In genomic region chr4:82372874-82373815, GRCh38 we compare ENCODE assay signal across 8 cellular contexts. TPM values are rescaled to one million over a fixed set of nuclear protein-coding genes. Genes with fewer than 3 reads are reported as not detected.
DNase-seq lines count a peak whose midpoint lies in the region; ATAC-seq and TF ChIP-seq lines count a peak whose summit lies in the region.

No MANE protein-coding gene starts in this region.

- DNase-seq in GM10266 (ENCODE audit: extremely low spot score) (peak; percentile 72), NCI-H1048 (lab: John Stamatoyannopoulos, UW) (peak; percentile 77), SW480 (ENCODE audit: low spot score) (peak; percentile 77), adrenal gland (peak; percentile 75 to 89 (median 82)), right atrium auricular region (ENCODE audit: low spot score) (peak; percentile 69), putamen (ENCODE audit: low spot score) (peak; percentile 57), uterus (peak; percentile 71 to 72)

- H3K27ac ChIP-seq in adrenal gland (peak overlapping the region; percentile 93 to 100 (median 99)), right atrium auricular region (peak overlapping the region; percentile 100), uterus (peak overlapping the region; percentile 98 to 99)

- H3K27me3 ChIP-seq in adrenal gland, result no peaks in the 10 kb centered on the region
- no peaks in the 10 kb centered on the region for H3K27me3 ChIP-seq in right atrium auricular region
- no peaks in the 10 kb centered on the region for H3K27me3 ChIP-seq in uterus

- H3K36me3 ChIP-seq in adrenal gland (replicated peaks in 1 of 2) (peaks cover 0 to 5% of the 10 kb centered on the region in 2 donors), right atrium auricular region (peaks cover 3% of the 10 kb centered on the region), uterus (no peaks in the 10 kb centered on the region)

- TF ChIP-seq CTCF in GM10266 (IDR thresholded peaks at IDR 0.05; ENCODE audit: control insufficient read depth, insufficient read depth, low read depth, missing control alignments), result no peak
- TF ChIP-seq CTCF in adrenal gland (IDR thresholded peaks at IDR 0.05), result no peak
- TF ChIP-seq CTCF in right atrium auricular region (IDR thresholded peaks at IDR 0.05), result no peak
- no peak for TF ChIP-seq CTCF in uterus (IDR thresholded peaks at IDR 0.05)

- H3K4me1 ChIP-seq in adrenal gland (replicated peaks in 1 of 2) (peaks cover 28 to 55% of the 10 kb centered on the region in 2 donors), right atrium auricular region (peaks cover 0 to 60% of the 10 kb centered on the region in 2 donors), uterus (peaks cover 5 to 9% of the 10 kb centered on the region in 2 donors)

- H3K4me3 ChIP-seq in adrenal gland (peak overlapping the region; percentile 33 to 86 (median 82)), right atrium auricular region (peak overlapping the region; percentile 99), uterus (peak overlapping the region; percentile 90 to 96)

- intact Hi-C loops in adrenal gland (cut with DNase I), result loop anchor here in 1 of 2 donors (5.0 kb wide), 1 partner anchor 54 kb away; no protein-coding TSS in a partner anchor
- intact Hi-C loops in uterus (cut with DNase I; ENCODE audit: low total_unique reads), result no loop called here

- 0 to 1% (median 1%) methylated on average over 32 to 75 of the region's 75 CpGs for WGBS in adrenal gland, 4 donors

- peak; percentile 26 for ATAC-seq in HG02610 (IDR thresholded peaks at IDR 0.05; ENCODE audit: unreplicated experiment)

- TF ChIP-seq POLR2A in adrenal gland (IDR thresholded peaks at IDR 0.05) (peak in 1 of 2 donors; percentile 9), uterus (IDR thresholded peaks at IDR 0.05) (no peak)

- no peaks in the 10 kb centered on the region for H3K9me3 ChIP-seq in adrenal gland (replicated peaks in 1 of 3)
- H3K9me3 ChIP-seq in right atrium auricular region, result no peaks in the 10 kb centered on the region
- no peaks in the 10 kb centered on the region for H3K9me3 ChIP-seq in uterus

RNA-seq across cellular contexts. Expression of gene HNRNPD, which starts 0.6 kb away (rescaled TPM):
- total RNA-seq in adrenal gland, result 100 to 1,000 TPM in 4 of 8 donors, 10 to 100 TPM in 4; 32.2 to 158 (median 79.2) TPM
- 100 to 1,000 TPM; 117 to 430 (median 138) TPM for polyA plus RNA-seq in adrenal gland
- 10 to 100 TPM; 45.7 to 48.7 TPM for total RNA-seq in right atrium auricular region
- total RNA-seq in uterus, result 100 to 1,000 TPM in 2 of 4 donors, 10 to 100 TPM in 2; 48.7 to 220 (median 102) TPM

RNA-seq across cellular contexts. Expression of gene HNRNPDL, which starts 57.1 kb away (rescaled TPM):
- total RNA-seq in adrenal gland, result 100 to 1,000 TPM in 6 of 8 donors, 10 to 100 TPM in 2; 76.2 to 202 (median 154) TPM
- 100 to 1,000 TPM; 203 to 285 (median 205) TPM for polyA plus RNA-seq in adrenal gland
- total RNA-seq in right atrium auricular region, result 10 to 100 TPM; 81.2 to 85.4 TPM
- total RNA-seq in uterus, result 100 to 1,000 TPM; 149 to 313 (median 248) TPM

RNA-seq across cellular contexts. Expression of gene ENOPH1, which starts 57.2 kb away (rescaled TPM):
- total RNA-seq in adrenal gland (10 to 100 TPM; 22.7 to 40.9 (median 29.2) TPM), right atrium auricular region (10 to 100 TPM; 15.0 to 16.6 TPM), uterus (10 to 100 TPM; 20.5 to 40.2 (median 28.3) TPM)
- polyA plus RNA-seq in adrenal gland, result 10 to 100 TPM; 44.4 to 65.7 (median 44.6) TPM

Comparison
In these comparisons a context has a peak if more than half of its experiments do, and no peak if none do; other contexts are left out.
1. Peak in every context shown above with its lines: DNase-seq, ATAC-seq, H3K4me3 ChIP-seq and H3K27ac ChIP-seq.